ENCODE assay signal across 1 cellular context in the genomic region with DNA sequence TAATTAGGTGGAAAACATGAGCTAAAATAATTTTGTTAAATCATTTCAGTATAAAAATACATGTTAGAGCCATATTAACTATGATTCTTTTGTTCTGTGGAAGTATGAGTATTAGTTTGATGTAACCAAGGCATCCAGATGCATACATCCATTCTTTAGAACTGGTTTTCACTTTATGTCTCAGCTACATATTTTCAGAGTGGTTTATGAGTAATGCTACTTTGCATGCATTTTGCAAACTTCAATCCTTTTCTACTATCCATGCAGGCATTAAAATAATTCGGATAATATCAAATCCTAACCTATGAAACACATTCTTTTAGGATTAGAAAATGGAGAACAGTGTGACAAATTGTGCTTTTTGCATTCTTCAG.
TF ChIP-seq lines count a peak whose summit lies in the region.

No MANE protein-coding gene starts in this region.

TF ChIP-seq in SK-N-SH, 30 proteins besides CTCF, POLR2A, EP300 and RAD21 (continued from another document):
- TF ChIP-seq, protein P1, sequence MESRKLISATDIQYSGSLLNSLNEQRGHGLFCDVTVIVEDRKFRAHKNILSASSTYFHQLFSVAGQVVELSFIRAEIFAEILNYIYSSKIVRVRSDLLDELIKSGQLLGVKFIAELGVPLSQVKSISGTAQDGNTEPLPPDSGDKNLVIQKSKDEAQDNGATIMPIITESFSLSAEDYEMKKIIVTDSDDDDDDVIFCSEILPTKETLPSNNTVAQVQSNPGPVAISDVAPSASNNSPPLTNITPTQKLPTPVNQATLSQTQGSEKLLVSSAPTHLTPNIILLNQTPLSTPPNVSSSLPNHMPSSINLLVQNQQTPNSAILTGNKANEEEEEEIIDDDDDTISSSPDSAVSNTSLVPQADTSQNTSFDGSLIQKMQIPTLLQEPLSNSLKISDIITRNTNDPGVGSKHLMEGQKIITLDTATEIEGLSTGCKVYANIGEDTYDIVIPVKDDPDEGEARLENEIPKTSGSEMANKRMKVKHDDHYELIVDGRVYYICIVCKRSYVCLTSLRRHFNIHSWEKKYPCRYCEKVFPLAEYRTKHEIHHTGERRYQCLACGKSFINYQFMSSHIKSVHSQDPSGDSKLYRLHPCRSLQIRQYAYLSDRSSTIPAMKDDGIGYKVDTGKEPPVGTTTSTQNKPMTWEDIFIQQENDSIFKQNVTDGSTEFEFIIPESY (IDR thresholded peaks at IDR 0.05; ENCODE audit: borderline replicate concordance, low read depth): no peak
- TF ChIP-seq NFIC (IDR thresholded peaks at IDR 0.05; ENCODE audit: borderline replicate concordance) (no peak), GABPA (IDR thresholded peaks at IDR 0.05; ENCODE audit: low read depth) (no peak; the same call in 1 of the 2 replicates), SMC3 (IDR thresholded peaks at IDR 0.05; ENCODE audit: low read depth, low read length) (no peak), RFX5 (IDR thresholded peaks at IDR 0.05; ENCODE audit: low read length) (no peak), FOXM1 (IDR thresholded peaks at IDR 0.05; ENCODE audit: low read depth) (no peak)
- TF ChIP-seq, protein P2, sequence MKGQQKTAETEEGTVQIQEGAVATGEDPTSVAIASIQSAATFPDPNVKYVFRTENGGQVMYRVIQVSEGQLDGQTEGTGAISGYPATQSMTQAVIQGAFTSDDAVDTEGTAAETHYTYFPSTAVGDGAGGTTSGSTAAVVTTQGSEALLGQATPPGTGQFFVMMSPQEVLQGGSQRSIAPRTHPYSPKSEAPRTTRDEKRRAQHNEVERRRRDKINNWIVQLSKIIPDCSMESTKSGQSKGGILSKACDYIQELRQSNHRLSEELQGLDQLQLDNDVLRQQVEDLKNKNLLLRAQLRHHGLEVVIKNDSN (IDR thresholded peaks at IDR 0.05; ENCODE audit: borderline replicate concordance, low read depth): no peak
- TF ChIP-seq, protein P3, sequence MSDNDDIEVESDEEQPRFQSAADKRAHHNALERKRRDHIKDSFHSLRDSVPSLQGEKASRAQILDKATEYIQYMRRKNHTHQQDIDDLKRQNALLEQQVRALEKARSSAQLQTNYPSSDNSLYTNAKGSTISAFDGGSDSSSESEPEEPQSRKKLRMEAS (IDR thresholded peaks at IDR 0.05; ENCODE audit: low read depth): no peak
